ENCODE assay signal across 11 cellular contexts in genomic region chr3:66473181-66473580, GRCh38. TPM values are rescaled to one million over a fixed set of nuclear protein-coding genes. Genes with fewer than 3 reads are reported as not detected.
DNase-seq lines count a peak whose midpoint lies in the region; ATAC-seq and TF ChIP-seq lines count a peak whose summit lies in the region.
"Had no signal": no experiment of that assay in that cellular context is flagged by ENCODE, and none has a peak within 500 bp of the region (broad histone marks: within the 10 kb centered on the region; RNA-seq: fewer than 3 reads in every experiment).

No MANE protein-coding gene starts in this region.

- peaks cover 83% of the 10 kb centered on the region for H3K79me2 ChIP-seq in OCI-LY3 (ENCODE audit: low read length)

- peaks cover 6% of the 10 kb centered on the region for H3K4me1 Mint-ChIP-seq in Caco-2 (ENCODE audit: low read depth, unreplicated experiment)
- H3K4me1 Mint-ChIP-seq in osteocyte (ENCODE audit: unreplicated experiment): peaks cover 49% of the 10 kb centered on the region

- intact Hi-C loops in Caco-2 (cut with micrococcal nuclease; ENCODE audit: unreplicated experiment): no loop called here

- H3K4me2 ChIP-seq in OCI-LY3 (ENCODE audit: low read length): peak overlapping the region; percentile 96

- no peak for ATAC-seq in HG03378 (IDR thresholded peaks at IDR 0.05; ENCODE audit: unreplicated experiment)
- no peak for ATAC-seq in HG02759 (IDR thresholded peaks at IDR 0.05; ENCODE audit: unreplicated experiment)

- CTCF ChIA-PET in Caco-2 (lab: Charles Lee): no interaction called here

- H3K27me3 ChIP-seq in Caco-2 (replicated peaks; ENCODE audit: control insufficient read depth, insufficient read depth, low read length) (no peaks in the 10 kb centered on the region), OCI-LY3 (ENCODE audit: low read depth, low read length) (no peaks in the 10 kb centered on the region)
- H3K27me3 ChIP-seq: Peyer's patch, spleen had no signal

- H3K4me3 ChIP-seq in Caco-2 (ENCODE audit: low read depth, low read length) (no peak overlapping the region), OCI-LY3 (ENCODE audit: low read length) (peak overlapping the region; percentile 73), coronary artery (peak overlapping the region; percentile 16)
- H3K4me3 ChIP-seq: Peyer's patch had no signal

- H3K27ac ChIP-seq in OCI-LY3 (ENCODE audit: low read length) (peak overlapping the region; percentile 93), coronary artery (peak overlapping the region; percentile 41 to 57)
- H3K27ac ChIP-seq: Peyer's patch had no signal

- no TSS peak for BruUV-seq in Caco-2 (replicated peaks; lab: Mats Ljungman, UMichigan)

- H3K36me3 ChIP-seq in Caco-2 (ENCODE audit: control insufficient read depth, insufficient read depth, low read length) (no peaks in the 10 kb centered on the region), OCI-LY3 (replicated peaks; ENCODE audit: low read depth, low read length) (peaks cover 22% of the 10 kb centered on the region)
- H3K36me3 ChIP-seq: Peyer's patch, spleen had no signal

- H3K4me1 ChIP-seq in Caco-2: peaks cover 83% of the 10 kb centered on the region
- peaks cover 97% of the 10 kb centered on the region for H3K4me1 ChIP-seq in OCI-LY3 (ENCODE audit: low read length)

- H2AFZ ChIP-seq in OCI-LY3 (ENCODE audit: low read depth, low read length): 0 out of 2 replicates have a peak overlapping the region, but pooled peaks have one; percentile 12

- H3K36me3 Mint-ChIP-seq in Caco-2 (ENCODE audit: insufficient read depth, unreplicated experiment): no peaks in the 10 kb centered on the region
- peaks cover 3% of the 10 kb centered on the region for H3K36me3 Mint-ChIP-seq in osteocyte (ENCODE audit: unreplicated experiment)

- H3K9me3 Mint-ChIP-seq in Caco-2 (ENCODE audit: unreplicated experiment) (no peaks in the 10 kb centered on the region), osteocyte (ENCODE audit: unreplicated experiment) (no peaks in the 10 kb centered on the region)

- no peak for DNase-seq in Caco-2
- DNase-seq in coronary artery (ENCODE audit: low spot score): no peak
- DNase-seq in osteocyte (ENCODE audit: extremely low spot score, unreplicated experiment): no peak
- DNase-seq in HUDEP-2 (lab: John Stamatoyannopoulos, UW; ENCODE audit: unreplicated experiment in 76 of 76): no peak
- no peak for DNase-seq in NCI-H1417 (lab: John Stamatoyannopoulos, UW)
- DNase-seq: hippocampal formation, Peyer's patch, spleen had no signal

- H3K4me3 Mint-ChIP-seq in Caco-2 (ENCODE audit: unreplicated experiment): no peak overlapping the region
- H3K4me3 Mint-ChIP-seq in osteocyte (ENCODE audit: unreplicated experiment): peak overlapping the region; percentile 61

- no peaks in the 10 kb centered on the region for H3K27me3 Mint-ChIP-seq in Caco-2 (ENCODE audit: insufficient read depth, unreplicated experiment)
- H3K27me3 Mint-ChIP-seq in osteocyte (ENCODE audit: unreplicated experiment): no peaks in the 10 kb centered on the region

- H4K20me1 ChIP-seq in OCI-LY3 (ENCODE audit: insufficient read depth, low read length): no peaks in the 10 kb centered on the region

- TF ChIP-seq CTCF in Caco-2 (IDR thresholded peaks at IDR 0.05; ENCODE audit: insufficient read depth in 1 of 2, low read depth in 1 of 2, low read length in 1 of 2, severe bottlenecking in 1 of 2, unreplicated experiment in 1 of 2): no peak
- TF ChIP-seq CTCF in OCI-LY3 (IDR thresholded peaks at IDR 0.05; ENCODE audit: low read depth, low read length): no peak
- no peak for TF ChIP-seq CTCF in coronary artery (IDR thresholded peaks at IDR 0.05)
- no peak for TF ChIP-seq CTCF in osteocyte (IDR thresholded peaks at IDR 0.05)

- no peaks in the 10 kb centered on the region for H3K9me3 ChIP-seq in Caco-2
- H3K9me3 ChIP-seq in OCI-LY3 (ENCODE audit: insufficient read depth, low read length): peaks cover 10% of the 10 kb centered on the region
- H3K9me3 ChIP-seq: Peyer's patch, spleen had no signal

- H3K9ac ChIP-seq in OCI-LY3 (ENCODE audit: low read length): peak overlapping the region; percentile 75

- H3K27ac Mint-ChIP-seq in Caco-2 (ENCODE audit: unreplicated experiment): peak overlapping the region; percentile 92
- no peak overlapping the region for H3K27ac Mint-ChIP-seq in osteocyte (ENCODE audit: unreplicated experiment)

- POLR2A ChIA-PET in Caco-2 (lab: Charles Lee): no interaction called here

RNA-seq across cellular contexts. Expression of gene LRIG1, which starts 27.6 kb away (rescaled TPM):
- total RNA-seq in Caco-2 (2022) (43.4 and 47.0 TPM in 2 replicates), osteocyte (60.8 and 64.2 TPM in 2 replicates)
